Comparison of ENCODE assay signal across 28 cellular contexts in the genomic region with DNA sequence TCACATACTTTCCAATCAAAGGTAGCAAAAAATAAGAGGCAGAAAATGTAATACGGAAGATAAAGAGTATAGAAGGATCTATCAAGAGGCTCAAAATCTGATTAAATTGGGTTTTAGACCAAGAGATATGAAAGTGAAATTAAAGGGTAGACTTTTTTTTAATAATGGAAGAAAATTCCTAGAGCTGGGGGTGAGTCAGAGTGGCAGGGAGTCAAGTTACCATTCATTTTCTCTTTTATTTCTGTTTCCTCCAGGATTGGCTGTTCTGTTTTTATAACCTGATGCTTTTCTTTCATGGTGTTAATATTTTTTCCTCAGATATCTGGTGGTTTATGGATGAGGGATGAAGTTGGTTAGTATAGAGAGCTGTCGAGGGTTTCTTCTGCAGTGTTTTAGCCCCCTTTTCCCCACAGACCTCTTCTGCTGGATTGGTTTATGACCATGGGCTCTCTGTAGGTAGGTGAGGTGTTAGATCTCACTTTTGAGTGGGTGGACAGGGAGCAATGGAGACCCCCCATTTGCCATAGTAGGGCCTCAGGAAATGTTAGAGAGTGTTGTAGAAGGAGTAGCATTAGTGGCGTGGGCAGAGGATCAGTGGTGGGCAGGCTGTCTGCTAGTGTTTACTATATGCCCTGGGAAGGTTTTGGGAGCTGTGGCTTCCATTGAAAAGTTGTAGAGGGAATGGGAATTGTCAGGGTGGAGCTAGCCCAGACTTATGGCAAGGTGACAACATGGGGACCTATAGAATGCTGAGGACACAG.
DNase-seq lines count a peak whose midpoint lies in the region; ATAC-seq, FAIRE-seq and TF ChIP-seq lines count a peak whose summit lies in the region.
"Had no signal": no experiment of that assay in that cellular context is flagged by ENCODE, and none has a peak within 500 bp of the region (broad histone marks: within the 10 kb centered on the region; RNA-seq: fewer than 3 reads in every experiment).

No MANE protein-coding gene starts in this region.

- no peak for TF ChIP-seq RAD21 in SK-N-SH (IDR thresholded peaks at IDR 0.05; ENCODE audit: low read length)

- TF ChIP-seq CTCF in SK-N-SH (IDR thresholded peaks at IDR 0.05) (no peak), astrocyte (IDR thresholded peaks at IDR 0.05; ENCODE audit: insufficient read depth, low read depth, low read length) (no peak), foreskin keratinocyte (conservative IDR thresholded peaks at IDR 0.05) (no peak)

- H2AFZ ChIP-seq in SK-N-SH (ENCODE audit: low read depth): no peak overlapping the region
- H2AFZ ChIP-seq in astrocyte (ENCODE audit: low read depth, low read length): no peak overlapping the region
- H2AFZ ChIP-seq: hepatocyte had no signal

- no peaks in the 10 kb centered on the region for H3K4me1 ChIP-seq in SK-N-SH (ENCODE audit: control insufficient read depth in 1 of 2, insufficient read depth in 2 of 2, low read depth in 1 of 2, low read length in 1 of 2)
- H3K4me1 ChIP-seq in astrocyte (ENCODE audit: insufficient read depth, low read length): no peaks in the 10 kb centered on the region
- H3K4me1 ChIP-seq in foreskin keratinocyte: peaks cover 7% of the 10 kb centered on the region
- H3K4me1 ChIP-seq: adrenal gland, gastrocnemius medialis, left ventricle myocardium inferior, stomach had no signal

- WGBS in SK-N-SH (ENCODE audit: low lambda C conversion rate): 6% methylated on average over 3 of the region's 3 CpGs

- H3K4me3 ChIP-seq in SK-N-SH (ENCODE audit: low read depth in 2 of 2, low read length in 1 of 2) (no peak overlapping the region), astrocyte (ENCODE audit: insufficient read depth, low read depth, low read length) (no peak overlapping the region)
- H3K4me3 ChIP-seq: adrenal gland, gastrocnemius medialis, hepatocyte, left ventricle myocardium inferior, skin epidermis, stomach, tibial artery had no signal

- no peak for TF ChIP-seq EP300 in SK-N-SH (IDR thresholded peaks at IDR 0.05; ENCODE audit: borderline replicate concordance in 1 of 2, low read depth in 1 of 2, low read length in 1 of 2)

- CTCF ChIA-PET in SK-N-SH (lab: Yijun Ruan, JAX): interaction anchor here (0.9 to 2.2 kb wide), 4 partner anchors 16 to 55 kb away, joined by 3 to 8 read pairs (median 4); no protein-coding TSS in a partner anchor
- CTCF ChIA-PET in activated CD4-positive, alpha-beta T cell treated with anti-CD3 and anti-CD28 coated beads for 36 hours (lab: Charles Lee): interaction anchor here (1.2 kb wide), 1 partner anchor 9 kb away, joined by 4 read pairs; no protein-coding TSS in a partner anchor

- POLR2A ChIA-PET in SK-N-SH (lab: Yijun Ruan, JAX): no interaction called here
- POLR2A ChIA-PET in activated CD4-positive, alpha-beta T cell treated with anti-CD3 and anti-CD28 coated beads for 36 hours (lab: Charles Lee): no interaction called here

- no peak overlapping the region for H3K27ac ChIP-seq in SK-N-SH (ENCODE audit: low read depth in 2 of 2, low read length in 1 of 2)
- no peak overlapping the region for H3K27ac ChIP-seq in astrocyte (ENCODE audit: low read depth, low read length)
- no peak overlapping the region for H3K27ac ChIP-seq in foreskin keratinocyte
- H3K27ac ChIP-seq: 22Rv1, adrenal gland, gastrocnemius medialis, hepatocyte, left ventricle myocardium inferior, stomach, tibial artery had no signal

- H3K36me3 ChIP-seq in SK-N-SH (replicated peaks in 1 of 2; ENCODE audit: control insufficient read depth in 1 of 2, insufficient read depth in 2 of 2, low read length in 1 of 2): no peaks in the 10 kb centered on the region
- H3K36me3 ChIP-seq in astrocyte (ENCODE audit: insufficient read depth, low read length): no peaks in the 10 kb centered on the region
- H3K36me3 ChIP-seq: adrenal gland, gastrocnemius medialis had no signal

- H3K9me2 ChIP-seq in SK-N-SH: no peaks in the 10 kb centered on the region

- H3K4me2 ChIP-seq in SK-N-SH (no peak overlapping the region), astrocyte (ENCODE audit: low read length) (peak overlapping the region; percentile 13)
- H3K4me2 ChIP-seq: hepatocyte had no signal

- H3K4me3 Mint-ChIP-seq in astrocyte (ENCODE audit: unreplicated experiment): no peak overlapping the region
- no peak overlapping the region for H3K4me3 Mint-ChIP-seq in activated CD4-positive, alpha-beta T cell treated with anti-CD3 and anti-CD28 coated beads for 36 hours
- H3K4me3 Mint-ChIP-seq: activated T-cell treated with anti-CD3 and anti-CD28 coated beads, Interleukin-2, amount 50 U/mL, for 24 hours; CD4-positive, alpha-beta T cell; effector memory CD8-positive, alpha-beta T cell; mesothelial cell of epicardium; naive thymus-derived CD4-positive, alpha-beta T cell; T-helper 17 cell had no signal

- no peaks in the 10 kb centered on the region for H3K9me3 ChIP-seq in SK-N-SH
- no peaks in the 10 kb centered on the region for H3K9me3 ChIP-seq in astrocyte (ENCODE audit: insufficient read depth, low read depth, low read length)
- H3K9me3 ChIP-seq: adrenal gland, gastrocnemius medialis had no signal

- H3K9ac ChIP-seq in SK-N-SH: no peak overlapping the region
- H3K9ac ChIP-seq in astrocyte (ENCODE audit: low read length): no peak overlapping the region

- H3K27me3 ChIP-seq in SK-N-SH (ENCODE audit: insufficient read depth) (0 out of 2 replicates have a peak, but pooled peaks cover 5% of the 10 kb centered on the region), astrocyte (ENCODE audit: insufficient read depth, low read length) (no peaks in the 10 kb centered on the region), foreskin keratinocyte (no peaks in the 10 kb centered on the region)
- H3K27me3 ChIP-seq: adrenal gland, gastrocnemius medialis, hepatocyte, stomach, tibial artery had no signal

- ATAC-seq in SK-N-SH treated with all-trans-retinoic acid at 6 μM for 48 hours: peak; percentile 65
- peak; percentile 52 for ATAC-seq in foreskin keratinocyte
- no peak for ATAC-seq in activated CD4-positive, alpha-beta T cell treated with anti-CD3 and anti-CD28 coated beads for 36 hours
- ATAC-seq in left lobe of liver: no peak
- ATAC-seq: effector memory CD8-positive, alpha-beta T cell; gastrocnemius medialis; naive thymus-derived CD4-positive, alpha-beta T cell; T-helper 17 cell had no signal

- H4K20me1 ChIP-seq in SK-N-SH (ENCODE audit: insufficient read depth) (no peaks in the 10 kb centered on the region), astrocyte (ENCODE audit: insufficient read depth, low read length) (no peaks in the 10 kb centered on the region)

- no peaks in the 10 kb centered on the region for H3F3A ChIP-seq in SK-N-SH (replicated peaks; ENCODE audit: insufficient read depth)

- DNase-seq in SK-N-SH (no peak), astrocyte (ENCODE audit: low read depth) (no peak), foreskin keratinocyte (peak in 1 of 2 donors; percentile 18), stromal cell of bone marrow (ENCODE audit: low read depth) (peak; percentile 13), left lobe of liver (ENCODE audit: low spot score) (no peak)
- no peak for DNase-seq in stimulated activated CD4-positive, alpha-beta T cell treated with anti-CD3 and anti-CD28 coated beads, Interleukin-4, amount 100 ng/mL, for 4 hours
- no peak for DNase-seq in activated CD4-positive, alpha-beta T cell treated with anti-CD3 and anti-CD28 coated beads for 36 hours
- DNase-seq: activated CD4-positive, alpha-beta T cell treated with anti-CD3 and anti-CD28 coated beads for 4 hours; activated naive CD4-positive, alpha-beta T cell; activated T-cell treated with anti-CD3 and anti-CD28 coated beads, Interleukin-2, amount 50 U/mL, for 24 hours; adrenal gland; CD4-positive, alpha-beta T cell; cortex of kidney; DMS 273 treated with DMSO at 0.1 percent for 48 hours; effector memory CD8-positive, alpha-beta T cell; gastrocnemius medialis; left ventricle myocardium inferior; naive thymus-derived CD4-positive, alpha-beta T cell; NCI-H2029 treated with DMSO at 0.1 percent for 48 hours; nucleus accumbens; stomach; T-helper 17 cell; tibial artery had no signal

- no peaks in the 10 kb centered on the region for H3K36me3 Mint-ChIP-seq in astrocyte (ENCODE audit: low read depth, unreplicated experiment)
- no peaks in the 10 kb centered on the region for H3K36me3 Mint-ChIP-seq in activated CD4-positive, alpha-beta T cell treated with anti-CD3 and anti-CD28 coated beads for 36 hours (ENCODE audit: low read depth)
- H3K36me3 Mint-ChIP-seq: mesothelial cell of epicardium; naive thymus-derived CD4-positive, alpha-beta T cell had no signal

- intact Hi-C loops in activated CD4-positive, alpha-beta T cell treated with anti-CD3 and anti-CD28 coated beads for 36 hours (cut with DNase I, micrococcal nuclease): loop anchor here in 1 of 2 experiments (1.0 to 10.0 kb wide), 2 partner anchors 469 to 599 kb away; no protein-coding TSS in a partner anchor

- peaks cover 8% of the 10 kb centered on the region for H3K4me1 Mint-ChIP-seq in astrocyte (ENCODE audit: low read depth, unreplicated experiment)
- H3K4me1 Mint-ChIP-seq in activated CD4-positive, alpha-beta T cell treated with anti-CD3 and anti-CD28 coated beads for 36 hours: no peaks in the 10 kb centered on the region
- H3K4me1 Mint-ChIP-seq: naive thymus-derived CD4-positive, alpha-beta T cell; T-helper 17 cell had no signal

- no peak for FAIRE-seq in astrocyte (lab: Jason Lieb, UNC)

- peak overlapping the region; percentile 44 for H3K27ac Mint-ChIP-seq in astrocyte (ENCODE audit: unreplicated experiment)
- H3K27ac Mint-ChIP-seq in activated CD4-positive, alpha-beta T cell treated with anti-CD3 and anti-CD28 coated beads for 36 hours: no peak overlapping the region
- H3K27ac Mint-ChIP-seq: activated T-cell treated with anti-CD3 and anti-CD28 coated beads, Interleukin-2, amount 50 U/mL, for 24 hours; CD4-positive, alpha-beta T cell; effector memory CD8-positive, alpha-beta T cell; mesothelial cell of epicardium; naive thymus-derived CD4-positive, alpha-beta T cell; T-helper 17 cell had no signal

- peaks cover 6% of the 10 kb centered on the region for H3K27me3 Mint-ChIP-seq in astrocyte (ENCODE audit: low read depth, unreplicated experiment)
- H3K27me3 Mint-ChIP-seq in activated CD4-positive, alpha-beta T cell treated with anti-CD3 and anti-CD28 coated beads for 36 hours: peaks cover 12% of the 10 kb centered on the region

- H3K79me2 ChIP-seq in SK-N-SH (ENCODE audit: insufficient read depth) (no peaks in the 10 kb centered on the region), astrocyte (ENCODE audit: insufficient read depth, low read length) (no peaks in the 10 kb centered on the region)
- H3K79me2 ChIP-seq: hepatocyte had no signal

- H3K9me3 Mint-ChIP-seq in astrocyte (ENCODE audit: unreplicated experiment): peaks cover 5% of the 10 kb centered on the region
- H3K9me3 Mint-ChIP-seq in activated CD4-positive, alpha-beta T cell treated with anti-CD3 and anti-CD28 coated beads for 36 hours (ENCODE audit: low read depth): peaks cover 5% of the 10 kb centered on the region

TF ChIP-seq in SK-N-SH treated with all-trans-retinoic acid at 6 μM for 48 hours, 23 proteins besides CTCF, POLR2A, EP300 and RAD21 (continues in another document):
- TF ChIP-seq ZNF70 (CRISPR knock-in tag; IDR thresholded peaks at IDR 0.05) (no peak), ZFP30 (CRISPR knock-in tag; IDR thresholded peaks at IDR 0.05) (no peak), TCF4 (CRISPR knock-in tag; IDR thresholded peaks at IDR 0.05; ENCODE audit: borderline replicate concordance) (no peak)

TF ChIP-seq in SK-N-SH, 30 proteins besides CTCF, POLR2A, EP300 and RAD21 (continues in another document):
- TF ChIP-seq GABPA (IDR thresholded peaks at IDR 0.05; ENCODE audit: low read depth): no peak
- no peak for TF ChIP-seq TEAD4 (IDR thresholded peaks at IDR 0.05; ENCODE audit: borderline replicate concordance, insufficient read depth)

Comparison
In these comparisons a context has a peak if more than half of its experiments do, and no peak if none do; other contexts are left out.
1. ATAC-seq: peak in SK-N-SH treated with all-trans-retinoic acid at 6 μM for 48 hours (single experiment) and foreskin keratinocyte (single experiment); none in activated CD4-positive, alpha-beta T cell treated with anti-CD3 and anti-CD28 coated beads for 36 hours (single experiment) and left lobe of liver (single experiment).